8 cellular contexts compared by ENCODE assay signal in genomic region chr17:80220709-80221215, GRCh38. TPM values are rescaled to one million over a fixed set of nuclear protein-coding genes. Genes with fewer than 3 reads are reported as not detected.
DNase-seq lines count a peak whose midpoint lies in the region; ATAC-seq and TF ChIP-seq lines count a peak whose summit lies in the region.

No MANE protein-coding gene starts in this region.

- no peaks in the 10 kb centered on the region for H3K9me3 Mint-ChIP-seq in CD8-positive, alpha-beta T cell

- H3K4me1 ChIP-seq in CD8-positive, alpha-beta T cell (ENCODE audit: insufficient read depth, low read length), result peaks cover 32% of the 10 kb centered on the region
- H3K4me1 ChIP-seq in Karpas-422 (ENCODE audit: low read length) (peaks cover 16% of the 10 kb centered on the region), adipocyte (ENCODE audit: control insufficient read depth, insufficient read depth, low read length) (peaks cover 8% of the 10 kb centered on the region), right cardiac atrium (ENCODE audit: control insufficient read depth, insufficient read depth, low read length) (no peaks in the 10 kb centered on the region), rectal smooth muscle tissue (ENCODE audit: control insufficient read depth, insufficient read depth, low read length) (peaks cover 9% of the 10 kb centered on the region)

- H3K9ac ChIP-seq in Karpas-422 (ENCODE audit: low read length) (peak overlapping the region; percentile 95), adipocyte (ENCODE audit: low read length) (peak overlapping the region; percentile 98), rectal smooth muscle tissue (ENCODE audit: low read length) (peak overlapping the region; percentile 52)

- ATAC-seq in CD8-positive, alpha-beta T cell, result peak; percentile 12
- ATAC-seq in right cardiac atrium (peak; percentile 25 to 33), HG03442 (IDR thresholded peaks at IDR 0.05; ENCODE audit: unreplicated experiment) (no peak)

- H3K4me1 Mint-ChIP-seq in CD8-positive, alpha-beta T cell (ENCODE audit: low read depth), result peaks cover 36% of the 10 kb centered on the region

- POLR2A ChIA-PET in CD8-positive, alpha-beta T cell (lab: Charles Lee), result interaction anchor here (1.9 kb wide), 1 partner anchor 44 kb away, joined by 12 read pairs; no protein-coding TSS in a partner anchor

- CTCF ChIA-PET in CD8-positive, alpha-beta T cell (lab: Charles Lee), result no interaction called here

- no peaks in the 10 kb centered on the region for H3K9me3 ChIP-seq in CD8-positive, alpha-beta T cell (ENCODE audit: low read length)
- H3K9me3 ChIP-seq in Karpas-422 (ENCODE audit: low read length) (no peaks in the 10 kb centered on the region), adipocyte (ENCODE audit: control insufficient read depth, low read length) (no peaks in the 10 kb centered on the region), right cardiac atrium (ENCODE audit: control insufficient read depth, low read length) (no peaks in the 10 kb centered on the region)

- WGBS in right cardiac atrium, result 1% methylated on average over 43 of the region's 43 CpGs

- peak overlapping the region; percentile 96 for H3K4me3 ChIP-seq in CD8-positive, alpha-beta T cell (ENCODE audit: low read depth, low read length)
- peak overlapping the region; percentile 97 for H3K4me3 ChIP-seq in Karpas-422 (ENCODE audit: low read length)
- peak overlapping the region; percentile 97 for H3K4me3 ChIP-seq in adipocyte (ENCODE audit: low read length)
- peak overlapping the region; percentile 58 for H3K4me3 ChIP-seq in right cardiac atrium (ENCODE audit: low read length)
- peak overlapping the region; percentile 90 for H3K4me3 ChIP-seq in rectal smooth muscle tissue (ENCODE audit: low read length)

- H3K36me3 ChIP-seq in CD8-positive, alpha-beta T cell (ENCODE audit: insufficient read depth, low read length), result peaks cover 13% of the 10 kb centered on the region
- H3K36me3 ChIP-seq in Karpas-422 (ENCODE audit: insufficient read depth, low read length), result no peaks in the 10 kb centered on the region
- H3K36me3 ChIP-seq in adipocyte (ENCODE audit: control insufficient read depth, insufficient read depth, low read length, severe bottlenecking), result peaks cover 19% of the 10 kb centered on the region
- H3K36me3 ChIP-seq in rectal smooth muscle tissue (ENCODE audit: control insufficient read depth, insufficient read depth, low read length), result peaks cover 11% of the 10 kb centered on the region

- H3K9me2 ChIP-seq in Karpas-422 (replicated peaks; ENCODE audit: insufficient read depth, low read length), result no peaks in the 10 kb centered on the region

- H3K27me3 ChIP-seq in CD8-positive, alpha-beta T cell (ENCODE audit: insufficient read depth, low read length), result no peaks in the 10 kb centered on the region
- H3K27me3 ChIP-seq in Karpas-422 (ENCODE audit: low read length) (no peaks in the 10 kb centered on the region), adipocyte (replicated peaks; ENCODE audit: control insufficient read depth, insufficient read depth, low read length) (no peaks in the 10 kb centered on the region), right cardiac atrium (ENCODE audit: control insufficient read depth, insufficient read depth) (no peaks in the 10 kb centered on the region), rectal smooth muscle tissue (ENCODE audit: control insufficient read depth, insufficient read depth, low read length) (no peaks in the 10 kb centered on the region)

- H3K79me2 ChIP-seq in Karpas-422 (ENCODE audit: low read length), result peaks cover 9% of the 10 kb centered on the region; the same call in 1 of the 2 replicates

- no peaks in the 10 kb centered on the region for H3K27me3 Mint-ChIP-seq in CD8-positive, alpha-beta T cell (ENCODE audit: low read depth)

- peak overlapping the region; percentile 91; the same call in 1 of the 2 replicates for H2AFZ ChIP-seq in Karpas-422 (ENCODE audit: low read length)

- DNase-seq in CD8-positive, alpha-beta T cell, result peak in 3 of 7 experiments; percentile 37 to 59 (median 42)
- no peak for DNase-seq in Karpas-422
- DNase-seq in adipocyte (ENCODE audit: low read depth), result peak; percentile 36
- peak in 2 of 3 donors; percentile 65 to 71 for DNase-seq in right cardiac atrium
- no peak for DNase-seq in GF-D8 (lab: John Stamatoyannopoulos, UW)
- no peak for DNase-seq in SIG-M5 treated with dmso at 0.1 percent for 504 hours (lab: John Stamatoyannopoulos, UW; ENCODE audit: unreplicated experiment)

- H3K27ac ChIP-seq in CD8-positive, alpha-beta T cell (ENCODE audit: low read depth, low read length), result peak overlapping the region; percentile 86
- H3K27ac ChIP-seq in Karpas-422 (ENCODE audit: low read length) (no peak overlapping the region), right cardiac atrium (ENCODE audit: low read length) (no peak overlapping the region), rectal smooth muscle tissue (ENCODE audit: low read depth, low read length) (peak overlapping the region; percentile 77)

- H3K4me2 ChIP-seq in Karpas-422 (ENCODE audit: low read depth, low read length, poor library complexity, severe bottlenecking), result peak overlapping the region; percentile 98

- H4K20me1 ChIP-seq in Karpas-422 (ENCODE audit: insufficient read depth, low read depth, low read length), result no peaks in the 10 kb centered on the region; the same call in 1 of the 2 replicates

- TF ChIP-seq CTCF in CD8-positive, alpha-beta T cell (IDR thresholded peaks at IDR 0.05), result no peak

- peaks cover 39% of the 10 kb centered on the region for H3K36me3 Mint-ChIP-seq in CD8-positive, alpha-beta T cell

- H3K27ac Mint-ChIP-seq in CD8-positive, alpha-beta T cell, result peak overlapping the region; percentile 86

- intact Hi-C loops in CD8-positive, alpha-beta T cell (cut with DNase I, micrococcal nuclease), result no loop called here
- intact Hi-C loops in right cardiac atrium (cut with DNase I), result no loop called here

- peak overlapping the region; percentile 81 for H3K4me3 Mint-ChIP-seq in CD8-positive, alpha-beta T cell

RNA-seq across cellular contexts. Expression of gene SLC26A11, which starts 0.5 kb away (rescaled TPM):
- total RNA-seq in CD8-positive, alpha-beta T cell, result 10 to 100 TPM; 44.4 to 48.7 TPM
- total RNA-seq in Karpas-422 (2014; rRNA removed; shearing (Covaris generic); ENCODE audit: low replicate concordance), result 7.4 and 8.1 TPM in 2 replicates
- total RNA-seq in right cardiac atrium, result 1 to 10 TPM; 5.3 to 7.8 (median 6.8) TPM
- polyA plus RNA-seq in right cardiac atrium, result 4.4 TPM

RNA-seq across cellular contexts. Expression of gene SGSH, which starts 0.6 kb away (rescaled TPM):
- total RNA-seq in CD8-positive, alpha-beta T cell, result 10 to 100 TPM; 80.3 to 86.6 TPM
- total RNA-seq in Karpas-422 (2014; rRNA removed; shearing (Covaris generic); ENCODE audit: low replicate concordance), result 13.6 and 16.0 TPM in 2 replicates
- total RNA-seq in right cardiac atrium, result 10 to 100 TPM; 16.6 to 23.4 (median 19.9) TPM
- 13.0 TPM for polyA plus RNA-seq in right cardiac atrium

RNA-seq across cellular contexts. Expression of gene RNF213, which starts 39.9 kb away (rescaled TPM):
- 100 to 1,000 TPM; 318 to 336 TPM for total RNA-seq in CD8-positive, alpha-beta T cell
- total RNA-seq in Karpas-422 (2014; rRNA removed; shearing (Covaris generic); ENCODE audit: low replicate concordance), result 15.0 and 27.1 TPM in 2 replicates
- 10 to 100 TPM; 36.3 to 49.7 (median 43.9) TPM for total RNA-seq in right cardiac atrium
- polyA plus RNA-seq in right cardiac atrium, result 28.7 TPM

RNA-seq across cellular contexts. Expression of gene CARD14, which starts 50.9 kb away (rescaled TPM):
- total RNA-seq in CD8-positive, alpha-beta T cell, result not detected
- 0.07 TPM in 1 of 2 replicates, not detected in the other for total RNA-seq in Karpas-422 (2014; rRNA removed; shearing (Covaris generic); ENCODE audit: low replicate concordance)
- total RNA-seq in right cardiac atrium, result under 1 TPM in 2 of 4 donors, not detected in 2; 0.14 to 0.20 TPM
- 0.05 TPM for polyA plus RNA-seq in right cardiac atrium

Comparison
In these comparisons a context has a peak if more than half of its experiments do, and no peak if none do; other contexts are left out.
1. DNase-seq: peak in adipocyte (single experiment) and right cardiac atrium (2 of 3); none in Karpas-422 (single experiment), GF-D8 (single experiment) and SIG-M5 treated with dmso at 0.1 percent for 504 hours (single experiment).
2. H3K27ac ChIP-seq: peak in CD8-positive, alpha-beta T cell (single experiment) and rectal smooth muscle tissue (single experiment); none in Karpas-422 (single experiment) and right cardiac atrium (single experiment).
3. RNA of gene RNF213, which starts 39.9 kb away (total RNA-seq): 318 to 336 TPM in CD8-positive, alpha-beta T cell; 36.3 to 49.7 TPM in right cardiac atrium and 15.0 to 27.1 TPM in Karpas-422; every median in the first group is over 4 times any median in the second.
4. Peak in every context shown above with its lines, with median percentiles within 50 percentile points of each other: H3K4me3 ChIP-seq and H3K9ac ChIP-seq.